Comparison of ENCODE assay signal across 15 cellular contexts in the genomic region with DNA sequence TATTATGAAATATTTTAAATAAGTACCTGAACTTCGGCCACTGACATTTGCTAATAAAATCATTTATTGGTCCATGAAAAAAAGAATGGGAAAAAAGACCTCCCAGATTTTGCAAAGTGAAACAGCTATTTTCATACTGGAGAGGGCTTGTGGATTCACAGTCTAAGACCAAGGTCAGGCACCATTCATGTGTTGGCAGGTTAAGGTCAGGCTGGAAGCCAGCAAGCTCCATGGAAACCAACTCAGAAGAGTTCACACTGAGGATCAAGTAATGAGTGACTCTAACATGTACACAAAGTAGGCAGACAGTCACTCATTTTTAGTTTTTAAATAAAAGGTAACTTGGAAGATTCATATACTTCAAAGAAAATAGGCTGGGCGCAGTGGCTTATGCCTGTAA. TPM values are rescaled to one million over a fixed set of nuclear protein-coding genes. Genes with fewer than 3 reads are reported as not detected.
DNase-seq lines count a peak whose midpoint lies in the region; ATAC-seq, FAIRE-seq and TF ChIP-seq lines count a peak whose summit lies in the region.
"Had no signal": no experiment of that assay in that cellular context is flagged by ENCODE, and none has a peak within 500 bp of the region (broad histone marks: within the 10 kb centered on the region; RNA-seq: fewer than 3 reads in every experiment).

No MANE protein-coding gene starts in this region.

- no peak overlapping the region for H2BK5ac ChIP-seq in mesenchymal stem cell (ENCODE audit: low read depth, low read length, poor library complexity, severe bottlenecking)

- RAD21 ChIA-PET in GM12878 (lab: Charles Lee; ENCODE audit: unreplicated experiment): no interaction called here

- peaks cover 5% of the 10 kb centered on the region for H3K4me1 ChIP-seq in GM12878 (ENCODE audit: control insufficient read depth, insufficient read depth, low read length)
- H3K4me1 ChIP-seq in mesenchymal stem cell (ENCODE audit: control insufficient read depth, insufficient read depth, low read depth, low read length): peaks cover 3% of the 10 kb centered on the region

- no peak overlapping the region for H2BK12ac ChIP-seq in mesenchymal stem cell (ENCODE audit: low read length in 2 of 2)

- H2AFZ ChIP-seq in GM12878 (ENCODE audit: control insufficient read depth, low read depth, low read length): no peak overlapping the region
- H2AFZ ChIP-seq in mesenchymal stem cell (ENCODE audit: low read depth, low read length): no peak overlapping the region

- H3K9me3 Mint-ChIP-seq in Calu3 (ENCODE audit: low read depth, unreplicated experiment): no peaks in the 10 kb centered on the region
- H3K9me3 Mint-ChIP-seq: stimulated activated memory B cell treated with anti-CD40 and anti-IgM and Interleukin-4, amounts not matched to agents 10 μg/mL and 1 μg/mL and 100 μg/mL, for 72 hours had no signal

- H4K8ac ChIP-seq in mesenchymal stem cell (ENCODE audit: low read length): no peak overlapping the region

- TSS peak; percentile 1 for BruUV-seq in Calu3 (replicated peaks; lab: Mats Ljungman, UMichigan)
- BruUV-seq in GM12878 (replicated peaks; lab: Mats Ljungman, UMichigan): no TSS peak

- H3K9ac ChIP-seq in GM12878 (ENCODE audit: control insufficient read depth, insufficient read depth, low read length) (no peak overlapping the region; the same call in 1 of the 2 replicates), mesenchymal stem cell (ENCODE audit: low read length) (peak overlapping the region; percentile 23)

- H3K27ac ChIP-seq in GM12878 (ENCODE audit: control insufficient read depth, insufficient read depth) (no peak overlapping the region; the same call in 1 of the 2 replicates), mesenchymal stem cell (ENCODE audit: low read length, poor library complexity, severe bottlenecking) (no peak overlapping the region)
- H3K27ac ChIP-seq: C4-2B had no signal

- SMC1A ChIA-PET in GM12878 (lab: Charles Lee; ENCODE audit: uncharacterized antibody, unreplicated experiment): interaction anchor here (1.4 to 1.5 kb wide), 3 partner anchors 10 to 22 kb away, joined by 3 to 5 read pairs (median 3); no protein-coding TSS in a partner anchor

- no peak for FAIRE-seq in GM12878 (lab: Jason Lieb, UNC)

- no peaks in the 10 kb centered on the region for H3K27me3 ChIP-seq in GM12878 (replicated peaks in 1 of 2; ENCODE audit: control insufficient read depth in 2 of 2, insufficient read depth in 2 of 2, low read length in 1 of 2)
- H3K27me3 ChIP-seq in mesenchymal stem cell (ENCODE audit: control insufficient read depth in 1 of 2, insufficient read depth in 1 of 2, low read length in 2 of 2): no peaks in the 10 kb centered on the region

- no peak for TF ChIP-seq RAD21 in GM12878 (IDR thresholded peaks at IDR 0.05; ENCODE audit: insufficient read depth, low read depth, low read length)

- H3K36me3 ChIP-seq in GM12878 (ENCODE audit: control insufficient read depth in 2 of 2, insufficient read depth in 2 of 2, low read length in 1 of 2): peaks cover 7 to 35% of the 10 kb centered on the region in 2 experiments
- H3K36me3 ChIP-seq in mesenchymal stem cell (ENCODE audit: control insufficient read depth in 1 of 2, insufficient read depth in 2 of 2, low read depth in 1 of 2, low read length in 2 of 2): peaks cover 21 to 61% of the 10 kb centered on the region in 2 experiments

- no peaks in the 10 kb centered on the region for H4K20me1 ChIP-seq in GM12878 (ENCODE audit: control insufficient read depth, insufficient read depth)

- no peak overlapping the region for H3K18ac ChIP-seq in mesenchymal stem cell (ENCODE audit: low read depth in 1 of 2, low read length in 2 of 2)

- H3K4me3 Mint-ChIP-seq in Calu3 (ENCODE audit: low read depth, unreplicated experiment): no peak overlapping the region
- H3K4me3 Mint-ChIP-seq: stimulated activated memory B cell treated with anti-CD40 and anti-IgM and Interleukin-4, amounts not matched to agents 10 μg/mL and 1 μg/mL and 100 μg/mL, for 72 hours had no signal

- in situ Hi-C loops in GM12878 (cut with MboI): no loop called here

- no peak overlapping the region for H2BK15ac ChIP-seq in mesenchymal stem cell (ENCODE audit: low read depth, poor library complexity, severe bottlenecking)

- no peak overlapping the region for H3K23ac ChIP-seq in mesenchymal stem cell (ENCODE audit: low read length in 2 of 2)

- H3K9me3 ChIP-seq in GM12878 (replicated peaks; ENCODE audit: control insufficient read depth, insufficient read depth, low read length): no peaks in the 10 kb centered on the region
- no peaks in the 10 kb centered on the region for H3K9me3 ChIP-seq in mesenchymal stem cell (ENCODE audit: control insufficient read depth, low read length)

- H3K27me3 Mint-ChIP-seq in Calu3 (ENCODE audit: unreplicated experiment): no peaks in the 10 kb centered on the region
- H3K27me3 Mint-ChIP-seq: stimulated activated memory B cell treated with anti-CD40 and anti-IgM and Interleukin-4, amounts not matched to agents 10 μg/mL and 1 μg/mL and 100 μg/mL, for 72 hours had no signal

- intact Hi-C loops in Calu3 (cut with micrococcal nuclease; ENCODE audit: unreplicated experiment): no loop called here
- intact Hi-C loops in GM12878 (cut with micrococcal nuclease; ENCODE audit: unreplicated experiment): loop anchor here (5.0 kb wide), 1 partner anchor 172 kb away; a partner anchor contains a TSS

- TF ChIP-seq POLR2A in GM12878 (IDR thresholded peaks at IDR 0.05; ENCODE audit: low read depth, low read length): no peak

- H2BK120ac ChIP-seq in mesenchymal stem cell (ENCODE audit: low read depth, low read length): no peak overlapping the region

- POLR2A ChIA-PET in GM12878 (lab: Charles Lee): interaction anchor here (0.6 kb wide), 1 partner anchor 60 kb away, joined by 8 read pairs; no protein-coding TSS in a partner anchor

- H3K79me2 ChIP-seq in GM12878 (ENCODE audit: control insufficient read depth, insufficient read depth, low read length): peaks cover 64% of the 10 kb centered on the region

- no peak for TF ChIP-seq CTCF in Calu3 (IDR thresholded peaks at IDR 0.05; ENCODE audit: unreplicated experiment)
- no peak for TF ChIP-seq CTCF in GM12878 (IDR thresholded peaks at IDR 0.05 in 2 of 3, conservative IDR thresholded peaks at IDR 0.05 in 1 of 3; ENCODE audit: control insufficient read depth in 2 of 3, extremely low read depth in 1 of 3, insufficient read depth in 1 of 3, low read depth in 3 of 3, low read length in 3 of 3)

- peaks cover 14% of the 10 kb centered on the region for H3K79me1 ChIP-seq in mesenchymal stem cell (replicated peaks; ENCODE audit: low read length, poor library complexity, severe bottlenecking)

- DNase-seq in Ammon's horn (ENCODE audit: low spot score): peak; percentile 38
- no peak for DNase-seq in Calu3
- DNase-seq in GM12878 (ENCODE audit: low read depth, low spot score): no peak
- no peak for DNase-seq in mesenchymal stem cell
- no peak for DNase-seq in NCI-H524 treated with DMSO at 0.1 percent for 48 hours (lab: John Stamatoyannopoulos, UW)
- DNase-seq in hepatic stellate cell (ENCODE audit: low spot score): no peak
- DNase-seq: H7; NCI-H1092 treated with DMSO at 0.1 percent for 48 hours; NCI-H524; RPMI8226; stimulated activated CD4-positive, alpha-beta T cell treated with anti-CD3 and anti-CD28 coated beads, Interleukin-4, amount 100 ng/mL, for 24 hours had no signal

- peaks cover 80% of the 10 kb centered on the region for H3K36me3 Mint-ChIP-seq in Calu3 (ENCODE audit: insufficient read depth, unreplicated experiment)

- H2AK5ac ChIP-seq in mesenchymal stem cell (ENCODE audit: low read length, severe bottlenecking): no peak overlapping the region

- no peak overlapping the region for H4K91ac ChIP-seq in mesenchymal stem cell (ENCODE audit: low read length)

- whole genome bisulfite sequencing in GM12878 (ENCODE audit: insufficient coverage, insufficient replicate concordance, low lambda C conversion rate, missing lambda C conversion rate): 74% methylated on average over 2 of the region's 2 CpGs
- WGBS in mesenchymal stem cell: 100% methylated on average over 2 of the region's 2 CpGs

- peak overlapping the region; percentile 3 for H3K4me3 ChIP-seq in GM12878
- no peak overlapping the region for H3K4me3 ChIP-seq in mesenchymal stem cell (ENCODE audit: insufficient read depth in 1 of 2, low read depth in 1 of 2, low read length in 2 of 2)

- CTCF ChIA-PET in Calu3 (lab: Charles Lee) (no interaction called here), GM12878 (lab: Yijun Ruan, JAX) (interaction anchor here (0.7 to 1.2 kb wide), 3 partner anchors 22 to 113 kb away, joined by 3 to 4 read pairs (median 3); no protein-coding TSS in a partner anchor)

- H3K4me1 Mint-ChIP-seq in Calu3 (ENCODE audit: low read depth, unreplicated experiment): peaks cover 33% of the 10 kb centered on the region

- H3K14ac ChIP-seq in mesenchymal stem cell (ENCODE audit: low read length in 2 of 2): no peak overlapping the region

- H3K4me2 ChIP-seq in GM12878 (ENCODE audit: control insufficient read depth, insufficient read depth) (peak overlapping the region; percentile 32), mesenchymal stem cell (ENCODE audit: low read length, poor library complexity, severe bottlenecking) (no peak overlapping the region)

- TF ChIP-seq EP300 in GM12878 (IDR thresholded peaks at IDR 0.05; ENCODE audit: borderline replicate concordance in 1 of 2, control insufficient read depth in 1 of 2, low read depth in 2 of 2, low read length in 2 of 2): no peak

- no peak overlapping the region for H3K4ac ChIP-seq in mesenchymal stem cell (ENCODE audit: low read depth in 1 of 2, low read length in 2 of 2)

- no peak overlapping the region for H3K27ac Mint-ChIP-seq in Calu3 (ENCODE audit: unreplicated experiment)
- H3K27ac Mint-ChIP-seq: stimulated activated memory B cell treated with anti-CD40 and anti-IgM and Interleukin-4, amounts not matched to agents 10 μg/mL and 1 μg/mL and 100 μg/mL, for 72 hours had no signal

- ATAC-seq in GM12878 (no peak), HG03521 (IDR thresholded peaks at IDR 0.05; ENCODE audit: unreplicated experiment) (no peak), HG03469 (IDR thresholded peaks at IDR 0.05; ENCODE audit: unreplicated experiment) (no peak)
- ATAC-seq: stimulated activated memory B cell treated with anti-CD40 and anti-IgM and Interleukin-4, amounts not matched to agents 10 μg/mL and 1 μg/mL and 100 μg/mL, for 72 hours had no signal

RNA-seq across cellular contexts. Expression of a gene that starts 3.4 kb away (rescaled TPM):
- total RNA-seq in Calu3 (2022): 76.8 and 80.1 TPM in 2 replicates
- total RNA-seq in GM12878 (2013; cell fraction: nucleolus; rRNA removed): 54.2 and 54.9 TPM in 2 replicates
- 58.6 and 74.7 TPM in 2 replicates for total RNA-seq in GM12878 (2014; rRNA removed)
- total RNA-seq in GM12878 (2014; rRNA removed; fragmentation: Illumina TruSeq; extraction: Trizol): 74.5 and 75.6 TPM in 2 replicates
- total RNA-seq in GM12878 (2021): 71.8 and 74.1 TPM in 2 replicates
- 32.3 TPM for polyA plus RNA-seq in GM12878 (2011; ENCODE audit: low read depth)
- polyA plus RNA-seq in GM12878 (2011; rRNA removed): 26.2 and 37.4 TPM in 2 replicates
- 7.6 and 9.1 TPM in 2 replicates for polyA plus RNA-seq in GM12878 (2011; cell fraction: cytosol; rRNA removed)
- polyA plus RNA-seq in GM12878 (2011; cell fraction: nucleus; rRNA removed): 14.8 and 20.9 TPM in 2 replicates
- 35.2 and 43.8 TPM in 2 replicates for polyA plus RNA-seq in GM12878 (2012)
- polyA plus RNA-seq in GM12878 (2014; fragmentation: Illumina TruSeq; extraction: Trizol): 57.7 and 67.2 TPM in 2 replicates
- polyA plus RNA-seq in GM12878 (2014; fragmentation: Nextera tagmentation; extraction: Ambion mirVana): 10 to 100 TPM; 40.4 to 43.5 TPM
- polyA plus RNA-seq in GM12878 (2014; rRNA removed): 33.6 and 33.8 TPM in 2 replicates
- 10 to 100 TPM; 94.4 to 96.4 TPM for polyA plus RNA-seq in GM12878 (2016; fragmentation: Nextera tagmentation; extraction: Ambion mirVana)
- 30.4 and 50.9 TPM in 2 replicates for polyA minus RNA-seq in GM12878 (2011; rRNA and poly(A)+ RNA removed)
- polyA minus RNA-seq in GM12878 (2011; cell fraction: cytosol; rRNA and poly(A)+ RNA removed): 22.9 and 23.4 TPM in 2 replicates
- polyA minus RNA-seq in GM12878 (2011; cell fraction: nucleus; rRNA and poly(A)+ RNA removed): 17.0 and 23.0 TPM in 2 replicates
- polyA plus RNA-seq in mesenchymal stem cell (2013, experiment 1 of 2): 34.0 TPM
- polyA plus RNA-seq in mesenchymal stem cell (2013, experiment 2 of 2): 34.4 TPM
